Comparison of ENCODE assay signal across 1 cellular context in the genomic region with DNA sequence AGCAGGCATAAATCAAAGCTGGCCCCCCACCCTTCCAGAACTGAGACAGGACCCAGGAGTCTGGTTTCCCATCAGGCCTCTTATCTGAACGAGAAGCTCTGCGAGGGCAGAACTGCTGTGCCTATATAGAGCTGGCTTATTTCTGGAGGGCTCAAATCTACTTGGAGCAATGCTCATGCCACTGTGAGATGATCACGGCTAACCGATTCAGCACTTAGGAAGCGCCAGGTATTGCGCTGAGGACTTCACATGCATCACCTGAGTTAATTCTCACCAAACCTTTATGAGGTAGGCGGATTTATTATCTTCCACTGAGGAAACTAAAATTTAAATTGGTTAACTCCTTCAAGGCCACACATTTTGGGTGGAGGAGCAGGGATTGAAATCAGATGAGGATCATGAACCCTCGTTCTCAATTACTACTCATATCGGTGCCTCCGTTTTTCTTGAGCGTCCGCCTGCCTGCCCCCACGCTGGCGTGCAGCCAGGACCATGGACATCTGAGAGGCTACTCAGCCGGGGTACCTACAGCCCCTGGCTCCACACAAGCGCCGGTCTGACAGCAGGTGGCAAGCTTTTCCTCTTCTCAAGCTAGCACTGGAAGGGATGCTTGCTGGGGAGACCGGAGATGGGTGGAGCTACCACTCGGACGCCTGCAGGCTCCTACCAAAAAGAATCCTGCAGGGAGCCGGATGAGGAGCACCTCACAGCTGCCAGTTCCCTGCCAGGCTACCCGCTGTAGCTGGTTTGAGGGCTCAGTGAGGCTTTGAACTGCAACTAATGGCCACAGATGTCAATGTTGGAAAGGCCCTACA.
A peak's percentile ranks its signal among the peaks of the same experiment; 100 is the strongest.
TF ChIP-seq lines count a peak whose summit lies in the region.

No MANE protein-coding gene starts in this region.

TF ChIP-seq in HepG2, 621 proteins besides CTCF, POLR2A, EP300 and RAD21 (continued from another document and continues in another):
- TF ChIP-seq, protein P1, sequence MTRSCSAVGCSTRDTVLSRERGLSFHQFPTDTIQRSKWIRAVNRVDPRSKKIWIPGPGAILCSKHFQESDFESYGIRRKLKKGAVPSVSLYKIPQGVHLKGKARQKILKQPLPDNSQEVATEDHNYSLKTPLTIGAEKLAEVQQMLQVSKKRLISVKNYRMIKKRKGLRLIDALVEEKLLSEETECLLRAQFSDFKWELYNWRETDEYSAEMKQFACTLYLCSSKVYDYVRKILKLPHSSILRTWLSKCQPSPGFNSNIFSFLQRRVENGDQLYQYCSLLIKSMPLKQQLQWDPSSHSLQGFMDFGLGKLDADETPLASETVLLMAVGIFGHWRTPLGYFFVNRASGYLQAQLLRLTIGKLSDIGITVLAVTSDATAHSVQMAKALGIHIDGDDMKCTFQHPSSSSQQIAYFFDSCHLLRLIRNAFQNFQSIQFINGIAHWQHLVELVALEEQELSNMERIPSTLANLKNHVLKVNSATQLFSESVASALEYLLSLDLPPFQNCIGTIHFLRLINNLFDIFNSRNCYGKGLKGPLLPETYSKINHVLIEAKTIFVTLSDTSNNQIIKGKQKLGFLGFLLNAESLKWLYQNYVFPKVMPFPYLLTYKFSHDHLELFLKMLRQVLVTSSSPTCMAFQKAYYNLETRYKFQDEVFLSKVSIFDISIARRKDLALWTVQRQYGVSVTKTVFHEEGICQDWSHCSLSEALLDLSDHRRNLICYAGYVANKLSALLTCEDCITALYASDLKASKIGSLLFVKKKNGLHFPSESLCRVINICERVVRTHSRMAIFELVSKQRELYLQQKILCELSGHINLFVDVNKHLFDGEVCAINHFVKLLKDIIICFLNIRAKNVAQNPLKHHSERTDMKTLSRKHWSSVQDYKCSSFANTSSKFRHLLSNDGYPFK (CRISPR knock-in tag; IDR thresholded peaks at IDR 0.05; ENCODE audit: borderline replicate concordance): no peak; the same call in 1 of the 2 replicates
- TF ChIP-seq, protein P2, sequence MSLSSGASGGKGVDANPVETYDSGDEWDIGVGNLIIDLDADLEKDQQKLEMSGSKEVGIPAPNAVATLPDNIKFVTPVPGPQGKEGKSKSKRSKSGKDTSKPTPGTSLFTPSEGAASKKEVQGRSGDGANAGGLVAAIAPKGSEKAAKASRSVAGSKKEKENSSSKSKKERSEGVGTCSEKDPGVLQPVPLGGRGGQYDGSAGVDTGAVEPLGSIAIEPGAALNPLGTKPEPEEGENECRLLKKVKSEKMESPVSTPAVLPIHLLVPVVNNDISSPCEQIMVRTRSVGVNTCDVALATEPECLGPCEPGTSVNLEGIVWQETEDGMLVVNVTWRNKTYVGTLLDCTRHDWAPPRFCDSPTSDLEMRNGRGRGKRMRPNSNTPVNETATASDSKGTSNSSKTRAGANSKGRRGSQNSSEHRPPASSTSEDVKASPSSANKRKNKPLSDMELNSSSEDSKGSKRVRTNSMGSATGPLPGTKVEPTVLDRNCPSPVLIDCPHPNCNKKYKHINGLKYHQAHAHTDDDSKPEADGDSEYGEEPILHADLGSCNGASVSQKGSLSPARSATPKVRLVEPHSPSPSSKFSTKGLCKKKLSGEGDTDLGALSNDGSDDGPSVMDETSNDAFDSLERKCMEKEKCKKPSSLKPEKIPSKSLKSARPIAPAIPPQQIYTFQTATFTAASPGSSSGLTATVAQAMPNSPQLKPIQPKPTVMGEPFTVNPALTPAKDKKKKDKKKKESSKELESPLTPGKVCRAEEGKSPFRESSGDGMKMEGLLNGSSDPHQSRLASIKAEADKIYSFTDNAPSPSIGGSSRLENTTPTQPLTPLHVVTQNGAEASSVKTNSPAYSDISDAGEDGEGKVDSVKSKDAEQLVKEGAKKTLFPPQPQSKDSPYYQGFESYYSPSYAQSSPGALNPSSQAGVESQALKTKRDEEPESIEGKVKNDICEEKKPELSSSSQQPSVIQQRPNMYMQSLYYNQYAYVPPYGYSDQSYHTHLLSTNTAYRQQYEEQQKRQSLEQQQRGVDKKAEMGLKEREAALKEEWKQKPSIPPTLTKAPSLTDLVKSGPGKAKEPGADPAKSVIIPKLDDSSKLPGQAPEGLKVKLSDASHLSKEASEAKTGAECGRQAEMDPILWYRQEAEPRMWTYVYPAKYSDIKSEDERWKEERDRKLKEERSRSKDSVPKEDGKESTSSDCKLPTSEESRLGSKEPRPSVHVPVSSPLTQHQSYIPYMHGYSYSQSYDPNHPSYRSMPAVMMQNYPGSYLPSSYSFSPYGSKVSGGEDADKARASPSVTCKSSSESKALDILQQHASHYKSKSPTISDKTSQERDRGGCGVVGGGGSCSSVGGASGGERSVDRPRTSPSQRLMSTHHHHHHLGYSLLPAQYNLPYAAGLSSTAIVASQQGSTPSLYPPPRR (CRISPR knock-in tag; IDR thresholded peaks at IDR 0.05; ENCODE audit: borderline replicate concordance): peak; percentile 80; the same call in 1 of the 2 replicates
- TF ChIP-seq ZNF878 (CRISPR knock-in tag; IDR thresholded peaks at IDR 0.05) (peak; percentile 43), JDP2 (CRISPR knock-in tag; IDR thresholded peaks at IDR 0.05; ENCODE audit: borderline replicate concordance) (no peak; the same call in 1 of the 2 replicates), ZBTB8A (CRISPR knock-in tag; IDR thresholded peaks at IDR 0.05; ENCODE audit: borderline replicate concordance, low read depth) (no peak), SAP130 (CRISPR knock-in tag; IDR thresholded peaks at IDR 0.05; ENCODE audit: low read depth) (peak; percentile 88), ZNF292 (CRISPR knock-in tag; IDR thresholded peaks at IDR 0.05; ENCODE audit: borderline replicate concordance, low read depth) (peak; percentile 82; the same call in 1 of the 2 replicates), ZSCAN20 (CRISPR knock-in tag; IDR thresholded peaks at IDR 0.05; ENCODE audit: borderline replicate concordance) (peak; percentile 74; the same call in 1 of the 2 replicates), PHF21A (CRISPR knock-in tag; IDR thresholded peaks at IDR 0.05) (peak; percentile 81), SRY (CRISPR knock-in tag; IDR thresholded peaks at IDR 0.05) (no peak; the same call in 1 of the 2 replicates), GFI1 (CRISPR knock-in tag; IDR thresholded peaks at IDR 0.05; ENCODE audit: borderline replicate concordance) (no peak), NFYC (CRISPR knock-in tag; IDR thresholded peaks at IDR 0.05) (no peak), ZNF331 (CRISPR knock-in tag; IDR thresholded peaks at IDR 0.05) (peak; percentile 73; the same call in 1 of the 2 replicates), LCORL (IDR thresholded peaks at IDR 0.05) (no peak), LCORL (CRISPR knock-in tag; IDR thresholded peaks at IDR 0.05) (peak; percentile 79; the same call in 1 of the 2 replicates), CEBPG (CRISPR knock-in tag; IDR thresholded peaks at IDR 0.05) (peak; percentile 39), KAT2B (IDR thresholded peaks at IDR 0.05; ENCODE audit: borderline replicate concordance, low read depth, low read length) (no peak), ZNF75D (CRISPR knock-in tag; IDR thresholded peaks at IDR 0.05; ENCODE audit: borderline replicate concordance) (no peak), ZNF788 (CRISPR knock-in tag; IDR thresholded peaks at IDR 0.05; ENCODE audit: borderline replicate concordance) (no peak; the same call in 1 of the 2 replicates), SMAD3 (CRISPR knock-in tag; IDR thresholded peaks at IDR 0.05) (no peak; the same call in 1 of the 2 replicates), ZNF773 (CRISPR knock-in tag; IDR thresholded peaks at IDR 0.05; ENCODE audit: borderline replicate concordance) (no peak), MEIS2 (CRISPR knock-in tag; IDR thresholded peaks at IDR 0.05) (peak; percentile 72), SIN3B (IDR thresholded peaks at IDR 0.05; ENCODE audit: low read length) (no peak), ETV5 (CRISPR knock-in tag; IDR thresholded peaks at IDR 0.05; ENCODE audit: borderline replicate concordance) (peak; percentile 85), PPARG (CRISPR knock-in tag; conservative IDR thresholded peaks at IDR 0.05) (peak; percentile 39), MED1 (CRISPR knock-in tag; IDR thresholded peaks at IDR 0.05) (peak; percentile 74), EZH2 (conservative IDR thresholded peaks at IDR 0.05; ENCODE audit: low read depth, low read length) (no peak), ELF1 (CRISPR knock-in tag; IDR thresholded peaks at IDR 0.05) (no peak), SRSF9 (IDR thresholded peaks at IDR 0.05; ENCODE audit: borderline replicate concordance, insufficient read depth, low read depth, low read length, poor library complexity, severe bottlenecking) (no peak)
- TF ChIP-seq, protein P3, sequence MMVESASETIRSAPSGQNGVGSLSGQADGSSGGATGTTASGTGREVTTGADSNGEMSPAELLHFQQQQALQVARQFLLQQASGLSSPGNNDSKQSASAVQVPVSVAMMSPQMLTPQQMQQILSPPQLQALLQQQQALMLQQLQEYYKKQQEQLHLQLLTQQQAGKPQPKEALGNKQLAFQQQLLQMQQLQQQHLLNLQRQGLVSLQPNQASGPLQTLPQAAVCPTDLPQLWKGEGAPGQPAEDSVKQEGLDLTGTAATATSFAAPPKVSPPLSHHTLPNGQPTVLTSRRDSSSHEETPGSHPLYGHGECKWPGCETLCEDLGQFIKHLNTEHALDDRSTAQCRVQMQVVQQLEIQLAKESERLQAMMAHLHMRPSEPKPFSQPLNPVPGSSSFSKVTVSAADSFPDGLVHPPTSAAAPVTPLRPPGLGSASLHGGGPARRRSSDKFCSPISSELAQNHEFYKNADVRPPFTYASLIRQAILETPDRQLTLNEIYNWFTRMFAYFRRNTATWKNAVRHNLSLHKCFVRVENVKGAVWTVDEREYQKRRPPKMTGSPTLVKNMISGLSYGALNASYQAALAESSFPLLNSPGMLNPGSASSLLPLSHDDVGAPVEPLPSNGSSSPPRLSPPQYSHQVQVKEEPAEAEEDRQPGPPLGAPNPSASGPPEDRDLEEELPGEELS (CRISPR knock-in tag; IDR thresholded peaks at IDR 0.05): peak; percentile 65
- TF ChIP-seq, protein P4, sequence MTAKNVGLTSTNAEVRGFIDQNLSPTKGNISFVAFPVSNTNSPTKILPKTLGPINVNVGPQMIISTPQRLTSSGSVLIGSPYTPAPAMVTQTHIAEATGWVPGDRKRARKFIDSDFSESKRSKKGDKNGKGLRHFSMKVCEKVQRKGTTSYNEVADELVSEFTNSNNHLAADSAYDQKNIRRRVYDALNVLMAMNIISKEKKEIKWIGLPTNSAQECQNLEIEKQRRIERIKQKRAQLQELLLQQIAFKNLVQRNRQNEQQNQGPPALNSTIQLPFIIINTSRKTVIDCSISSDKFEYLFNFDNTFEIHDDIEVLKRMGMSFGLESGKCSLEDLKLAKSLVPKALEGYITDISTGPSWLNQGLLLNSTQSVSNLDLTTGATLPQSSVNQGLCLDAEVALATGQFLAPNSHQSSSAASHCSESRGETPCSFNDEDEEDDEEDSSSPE (CRISPR knock-in tag; IDR thresholded peaks at IDR 0.05): peak; percentile 58
- TF ChIP-seq, protein P5, sequence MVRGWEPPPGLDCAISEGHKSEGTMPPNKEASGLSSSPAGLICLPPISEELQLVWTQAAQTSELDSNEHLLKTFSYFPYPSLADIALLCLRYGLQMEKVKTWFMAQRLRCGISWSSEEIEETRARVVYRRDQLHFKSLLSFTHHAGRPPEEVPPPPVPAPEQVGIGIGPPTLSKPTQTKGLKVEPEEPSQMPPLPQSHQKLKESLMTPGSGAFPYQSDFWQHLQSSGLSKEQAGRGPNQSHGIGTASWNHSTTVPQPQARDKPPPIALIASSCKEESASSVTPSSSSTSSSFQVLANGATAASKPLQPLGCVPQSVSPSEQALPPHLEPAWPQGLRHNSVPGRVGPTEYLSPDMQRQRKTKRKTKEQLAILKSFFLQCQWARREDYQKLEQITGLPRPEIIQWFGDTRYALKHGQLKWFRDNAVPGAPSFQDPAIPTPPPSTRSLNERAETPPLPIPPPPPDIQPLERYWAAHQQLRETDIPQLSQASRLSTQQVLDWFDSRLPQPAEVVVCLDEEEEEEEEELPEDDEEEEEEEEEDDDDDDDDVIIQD (CRISPR knock-in tag; IDR thresholded peaks at IDR 0.05; ENCODE audit: low read depth): 0 out of 2 replicates have a peak, but pooled peaks have one; percentile 35
- TF ChIP-seq, protein P6, sequence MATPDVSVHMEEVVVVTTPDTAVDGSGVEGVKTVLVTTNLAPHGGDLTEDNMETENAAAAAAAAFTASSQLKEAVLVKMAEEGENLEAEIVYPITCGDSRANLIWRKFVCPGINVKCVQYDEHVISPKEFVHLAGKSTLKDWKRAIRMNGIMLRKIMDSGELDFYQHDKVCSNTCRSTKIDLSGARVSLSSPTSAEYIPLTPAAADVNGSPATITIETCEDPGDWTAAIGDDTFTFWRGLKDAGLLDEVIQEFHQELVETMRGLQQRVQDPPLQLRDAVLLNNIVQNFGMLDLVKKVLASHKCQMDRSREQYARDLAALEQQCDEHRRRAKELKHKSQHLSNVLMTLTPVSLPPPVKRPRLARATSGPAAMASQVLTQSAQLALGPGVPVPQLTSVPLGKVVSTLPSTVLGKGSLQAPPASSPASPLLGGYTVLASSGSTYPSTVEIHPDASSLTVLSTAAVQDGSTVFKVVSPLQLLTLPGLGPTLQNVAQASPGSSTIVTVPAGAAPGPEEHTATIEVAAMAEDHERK (CRISPR knock-in tag; IDR thresholded peaks at IDR 0.05; ENCODE audit: low read depth): no peak
- TF ChIP-seq, protein P7, sequence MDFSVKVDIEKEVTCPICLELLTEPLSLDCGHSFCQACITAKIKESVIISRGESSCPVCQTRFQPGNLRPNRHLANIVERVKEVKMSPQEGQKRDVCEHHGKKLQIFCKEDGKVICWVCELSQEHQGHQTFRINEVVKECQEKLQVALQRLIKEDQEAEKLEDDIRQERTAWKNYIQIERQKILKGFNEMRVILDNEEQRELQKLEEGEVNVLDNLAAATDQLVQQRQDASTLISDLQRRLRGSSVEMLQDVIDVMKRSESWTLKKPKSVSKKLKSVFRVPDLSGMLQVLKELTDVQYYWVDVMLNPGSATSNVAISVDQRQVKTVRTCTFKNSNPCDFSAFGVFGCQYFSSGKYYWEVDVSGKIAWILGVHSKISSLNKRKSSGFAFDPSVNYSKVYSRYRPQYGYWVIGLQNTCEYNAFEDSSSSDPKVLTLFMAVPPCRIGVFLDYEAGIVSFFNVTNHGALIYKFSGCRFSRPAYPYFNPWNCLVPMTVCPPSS (IDR thresholded peaks at IDR 0.05): no peak
